1 cellular context compared by ENCODE assay signal in genomic region chr18:682833-683232, GRCh38.
TF ChIP-seq lines count a peak whose summit lies in the region.

No MANE protein-coding gene starts in this region.

TF ChIP-seq in SK-N-SH, 30 proteins besides CTCF, POLR2A, EP300 and RAD21:
- TF ChIP-seq, protein P1, sequence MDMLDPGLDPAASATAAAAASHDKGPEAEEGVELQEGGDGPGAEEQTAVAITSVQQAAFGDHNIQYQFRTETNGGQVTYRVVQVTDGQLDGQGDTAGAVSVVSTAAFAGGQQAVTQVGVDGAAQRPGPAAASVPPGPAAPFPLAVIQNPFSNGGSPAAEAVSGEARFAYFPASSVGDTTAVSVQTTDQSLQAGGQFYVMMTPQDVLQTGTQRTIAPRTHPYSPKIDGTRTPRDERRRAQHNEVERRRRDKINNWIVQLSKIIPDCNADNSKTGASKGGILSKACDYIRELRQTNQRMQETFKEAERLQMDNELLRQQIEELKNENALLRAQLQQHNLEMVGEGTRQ (IDR thresholded peaks at IDR 0.05; ENCODE audit: borderline replicate concordance, low read depth, low read length) = no peak
- TF ChIP-seq POLR2AphosphoS5 (IDR thresholded peaks at IDR 0.05; ENCODE audit: low read depth, low read length) (no peak), TAF1 (IDR thresholded peaks at IDR 0.05; ENCODE audit: borderline replicate concordance, low read depth, low read length) (no peak), NFIC (IDR thresholded peaks at IDR 0.05; ENCODE audit: borderline replicate concordance) (no peak), TEAD4 (IDR thresholded peaks at IDR 0.05; ENCODE audit: borderline replicate concordance, insufficient read depth) (no peak), RFX5 (IDR thresholded peaks at IDR 0.05; ENCODE audit: low read length) (no peak), MXI1 (IDR thresholded peaks at IDR 0.05; ENCODE audit: low read depth, low read length) (no peak), ELF1 (IDR thresholded peaks at IDR 0.05) (no peak), FOSL2 (IDR thresholded peaks at IDR 0.05; ENCODE audit: borderline replicate concordance, low read depth) (no peak), RCOR1 (IDR thresholded peaks at IDR 0.05; ENCODE audit: low read length) (no peak), SMC3 (IDR thresholded peaks at IDR 0.05; ENCODE audit: low read depth, low read length) (no peak), SIN3A (IDR thresholded peaks at IDR 0.05; ENCODE audit: borderline replicate concordance, low read depth, low read length) (no peak), NRF1 (IDR thresholded peaks at IDR 0.05; ENCODE audit: low read depth, low read length) (no peak), GATA2 (CRISPR knock-in tag; IDR thresholded peaks at IDR 0.05) (no peak), FOXM1 (IDR thresholded peaks at IDR 0.05; ENCODE audit: low read depth) (no peak), ZBTB33 (IDR thresholded peaks at IDR 0.05; ENCODE audit: borderline replicate concordance, low read depth) (no peak), EZH2phosphoT487 (IDR thresholded peaks at IDR 0.05; ENCODE audit: borderline replicate concordance, low read depth) (no peak), MEF2A (IDR thresholded peaks at IDR 0.05; ENCODE audit: borderline replicate concordance, low read depth) (no peak)
- TF ChIP-seq, protein P2, sequence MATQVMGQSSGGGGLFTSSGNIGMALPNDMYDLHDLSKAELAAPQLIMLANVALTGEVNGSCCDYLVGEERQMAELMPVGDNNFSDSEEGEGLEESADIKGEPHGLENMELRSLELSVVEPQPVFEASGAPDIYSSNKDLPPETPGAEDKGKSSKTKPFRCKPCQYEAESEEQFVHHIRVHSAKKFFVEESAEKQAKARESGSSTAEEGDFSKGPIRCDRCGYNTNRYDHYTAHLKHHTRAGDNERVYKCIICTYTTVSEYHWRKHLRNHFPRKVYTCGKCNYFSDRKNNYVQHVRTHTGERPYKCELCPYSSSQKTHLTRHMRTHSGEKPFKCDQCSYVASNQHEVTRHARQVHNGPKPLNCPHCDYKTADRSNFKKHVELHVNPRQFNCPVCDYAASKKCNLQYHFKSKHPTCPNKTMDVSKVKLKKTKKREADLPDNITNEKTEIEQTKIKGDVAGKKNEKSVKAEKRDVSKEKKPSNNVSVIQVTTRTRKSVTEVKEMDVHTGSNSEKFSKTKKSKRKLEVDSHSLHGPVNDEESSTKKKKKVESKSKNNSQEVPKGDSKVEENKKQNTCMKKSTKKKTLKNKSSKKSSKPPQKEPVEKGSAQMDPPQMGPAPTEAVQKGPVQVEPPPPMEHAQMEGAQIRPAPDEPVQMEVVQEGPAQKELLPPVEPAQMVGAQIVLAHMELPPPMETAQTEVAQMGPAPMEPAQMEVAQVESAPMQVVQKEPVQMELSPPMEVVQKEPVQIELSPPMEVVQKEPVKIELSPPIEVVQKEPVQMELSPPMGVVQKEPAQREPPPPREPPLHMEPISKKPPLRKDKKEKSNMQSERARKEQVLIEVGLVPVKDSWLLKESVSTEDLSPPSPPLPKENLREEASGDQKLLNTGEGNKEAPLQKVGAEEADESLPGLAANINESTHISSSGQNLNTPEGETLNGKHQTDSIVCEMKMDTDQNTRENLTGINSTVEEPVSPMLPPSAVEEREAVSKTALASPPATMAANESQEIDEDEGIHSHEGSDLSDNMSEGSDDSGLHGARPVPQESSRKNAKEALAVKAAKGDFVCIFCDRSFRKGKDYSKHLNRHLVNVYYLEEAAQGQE (IDR thresholded peaks at IDR 0.05; ENCODE audit: low read depth, low read length) = no peak
